23 cellular contexts compared by ENCODE assay signal in genomic region chr1:233617025-233617424, GRCh38. TPM values are rescaled to one million over a fixed set of nuclear protein-coding genes. Genes with fewer than 3 reads are reported as not detected.
"Had no signal": no experiment of that assay in that cellular context is flagged by ENCODE, and none has a peak within 500 bp of the region (broad histone marks: within the 10 kb centered on the region; RNA-seq: fewer than 3 reads in every experiment).

No MANE protein-coding gene starts in this region.

- H3K27me3 ChIP-seq: foreskin keratinocyte had no signal

- H3K27ac ChIP-seq: left lung, neural progenitor cell, sigmoid colon, thoracic aorta had no signal

- H3K36me3 ChIP-seq: left lung, neural progenitor cell, sigmoid colon, thoracic aorta had no signal

- H3K4me3 Mint-ChIP-seq: activated naive CD8-positive, alpha-beta T cell treated with anti-CD3 and anti-CD28 coated beads for 36 hours; activated T-cell treated with anti-CD3 and anti-CD28 coated beads, Interleukin-2, amount 50 U/mL, for 24 hours; immature natural killer cell; naive thymus-derived CD8-positive, alpha-beta T cell; neural progenitor cell; stimulated activated naive B cell treated with anti-CD40 and anti-IgM and Interleukin-4, amounts not matched to agents 10 μg/mL and 1 μg/mL and 100 μg/mL, for 72 hours had no signal

- H3K4me2 ChIP-seq: neural progenitor cell had no signal

- H3K36me3 Mint-ChIP-seq: activated naive CD8-positive, alpha-beta T cell treated with anti-CD3 and anti-CD28 coated beads for 36 hours; neural progenitor cell; stimulated activated naive B cell treated with anti-CD40 and anti-IgM and Interleukin-4, amounts not matched to agents 10 μg/mL and 1 μg/mL and 100 μg/mL, for 72 hours had no signal

- H3K9ac ChIP-seq: neural progenitor cell had no signal

- H3K27ac Mint-ChIP-seq: activated naive CD8-positive, alpha-beta T cell treated with anti-CD3 and anti-CD28 coated beads for 36 hours; activated T-cell treated with anti-CD3 and anti-CD28 coated beads, Interleukin-2, amount 50 U/mL, for 24 hours; immature natural killer cell; naive thymus-derived CD8-positive, alpha-beta T cell; neural progenitor cell; stimulated activated naive B cell treated with anti-CD40 and anti-IgM and Interleukin-4, amounts not matched to agents 10 μg/mL and 1 μg/mL and 100 μg/mL, for 72 hours; type B pancreatic cell; WTC11 had no signal

- ATAC-seq: foreskin keratinocyte; left lung; naive thymus-derived CD8-positive, alpha-beta T cell; stimulated activated naive B cell treated with anti-CD40 and anti-IgM and Interleukin-4, amounts not matched to agents 10 μg/mL and 1 μg/mL and 100 μg/mL, for 72 hours; WTC11 had no signal

- H2AFZ ChIP-seq: neural progenitor cell had no signal

- H3K4me3 ChIP-seq: lung, neural progenitor cell, sigmoid colon, thoracic aorta had no signal

- H3K9me3 Mint-ChIP-seq: activated naive CD8-positive, alpha-beta T cell treated with anti-CD3 and anti-CD28 coated beads for 36 hours; activated T-cell treated with anti-CD3 and anti-CD28 coated beads, Interleukin-2, amount 50 U/mL, for 24 hours; neural progenitor cell; stimulated activated naive B cell treated with anti-CD40 and anti-IgM and Interleukin-4, amounts not matched to agents 10 μg/mL and 1 μg/mL and 100 μg/mL, for 72 hours; type B pancreatic cell had no signal

- DNase-seq: activated CD8-positive, alpha-beta memory T cell treated with anti-CD3 and anti-CD28 coated beads for 24 hours; activated CD8-positive, alpha-beta memory T cell treated with anti-CD3 and anti-CD28 coated beads, Interleukin-2, amount 50 U/mL, for 4 hours; activated naive CD4-positive, alpha-beta T cell treated with Interleukin-2 at 50 U/mL for 16 hours; activated naive CD8-positive, alpha-beta T cell treated with anti-CD3 and anti-CD28 coated beads for 36 hours; activated T-cell treated with anti-CD3 and anti-CD28 coated beads, Interleukin-2, amount 50 U/mL, for 24 hours; cortex of kidney; foreskin keratinocyte; immature natural killer cell; kidney glomerular epithelial cell; left lung; naive thymus-derived CD8-positive, alpha-beta T cell; retina; sigmoid colon; stimulated activated CD4-positive, alpha-beta T cell treated with anti-CD3 and anti-CD28 coated beads, Interleukin-15, amount 100 ng/mL, for 24 hours; stimulated activated CD4-positive, alpha-beta T cell treated with anti-CD3 and anti-CD28 coated beads, Interleukin-2, amount 100 ng/mL, for 48 hours; stimulated activated CD8-positive, alpha-beta memory T cell treated with anti-CD3 and anti-CD28 coated beads, Interleukin-4, amount 100 ng/mL, for 48 hours; stimulated activated naive B cell treated with anti-CD40 and anti-IgM and Interleukin-4, amounts not matched to agents 10 μg/mL and 1 μg/mL and 100 μg/mL, for 72 hours; T1000 had no signal

- H3K4me1 Mint-ChIP-seq: activated naive CD8-positive, alpha-beta T cell treated with anti-CD3 and anti-CD28 coated beads for 36 hours; immature natural killer cell had no signal

- H3K9me3 ChIP-seq: left lung, sigmoid colon, thoracic aorta had no signal

RNA-seq across cellular contexts. Expression of gene KCNK1, which starts 3.1 kb away (rescaled TPM):
- total RNA-seq: activated naive CD8-positive, alpha-beta T cell treated with anti-CD3 and anti-CD28 coated beads for 36 hours; naive thymus-derived CD8-positive, alpha-beta T cell had no signal
- polyA plus RNA-seq: immature natural killer cell; naive thymus-derived CD8-positive, alpha-beta T cell had no signal
